27 cellular contexts compared by ENCODE assay signal in genomic region chr15:93042691-93043378, GRCh38. TPM values are rescaled to one million over a fixed set of nuclear protein-coding genes. Genes with fewer than 3 reads are reported as not detected.
DNase-seq lines count a peak whose midpoint lies in the region; ATAC-seq and TF ChIP-seq lines count a peak whose summit lies in the region.
"Had no signal": no experiment of that assay in that cellular context is flagged by ENCODE, and none has a peak within 500 bp of the region (broad histone marks: within the 10 kb centered on the region; RNA-seq: fewer than 3 reads in every experiment).

No MANE protein-coding gene starts in this region.

- DNase-seq in Ammon's horn (ENCODE audit: low spot score) (peak; percentile 49), NCI-H1694 treated with DMSO at 0.1 percent for 48 hours (lab: John Stamatoyannopoulos, UW) (peak; percentile 66), endothelial cell (ENCODE audit: low spot score) (no peak), osteoblast (ENCODE audit: insufficient read length, low spot score, missing footprints) (peak; percentile 76), NCI-H510A treated with DMSO at 0.1 percent for 48 hours (lab: John Stamatoyannopoulos, UW) (no peak), HUDEP-2 (lab: John Stamatoyannopoulos, UW; ENCODE audit: unreplicated experiment in 76 of 76) (no peak)
- no peak for DNase-seq in activated T-cell treated with anti-CD3 and anti-CD28 coated beads, Interleukin-2, amount 50 U/mL, for 24 hours
- DNase-seq: ACHN; activated CD8-positive, alpha-beta memory T cell treated with anti-CD3 and anti-CD28 coated beads for 24 hours; activated naive CD4-positive, alpha-beta T cell treated with anti-CD3 and anti-CD28 coated beads, Interleukin-2, amount 10 ng/mL, durations not matched to agents 7 days and 5 days; activated T-cell treated with anti-CD3 and anti-CD28 coated beads, Interleukin-2, amount 50 U/mL, for 72 hours; caudate nucleus; heart right ventricle; Karpas-422; NCI-H187 treated with DMSO at 0.1 percent for 48 hours; stimulated activated CD4-positive, alpha-beta T cell treated with anti-CD3 and anti-CD28 coated beads, Interleukin-15, amount 100 ng/mL, for 24 hours; stimulated activated CD8-positive, alpha-beta memory T cell treated with anti-CD3 and anti-CD28 coated beads, Interleukin-4, amount 100 ng/mL, for 48 hours; T-helper 1 cell had no signal

- no peaks in the 10 kb centered on the region for H3K9me3 Mint-ChIP-seq in endothelial cell (ENCODE audit: unreplicated experiment)
- H3K9me3 Mint-ChIP-seq in activated T-cell treated with anti-CD3 and anti-CD28 coated beads, Interleukin-2, amount 50 U/mL, for 24 hours = peaks cover 3% of the 10 kb centered on the region

- peaks cover 9% of the 10 kb centered on the region for H3K27me3 Mint-ChIP-seq in endothelial cell (ENCODE audit: unreplicated experiment)
- H3K27me3 Mint-ChIP-seq in activated T-cell treated with anti-CD3 and anti-CD28 coated beads, Interleukin-2, amount 50 U/mL, for 24 hours = no peaks in the 10 kb centered on the region

- H3K27ac ChIP-seq in osteoblast (ENCODE audit: low read depth, low read length) = no peak overlapping the region
- H3K27ac ChIP-seq: C4-2B, epithelial cell of prostate, heart right ventricle, SJSA1, vagina had no signal

- H3K4me2 ChIP-seq in osteoblast (ENCODE audit: insufficient read depth, low read length) = no peak overlapping the region

- H2AFZ ChIP-seq in osteoblast (ENCODE audit: low read length) = no peak overlapping the region

- peaks cover 2% of the 10 kb centered on the region for H3K4me1 Mint-ChIP-seq in endothelial cell (ENCODE audit: unreplicated experiment)
- peaks cover 6% of the 10 kb centered on the region for H3K4me1 Mint-ChIP-seq in activated T-cell treated with anti-CD3 and anti-CD28 coated beads, Interleukin-2, amount 50 U/mL, for 24 hours (ENCODE audit: low read depth)

- H3K4me3 ChIP-seq in osteoblast (ENCODE audit: insufficient read depth, low read length) = no peak overlapping the region
- H3K4me3 ChIP-seq: dorsolateral prefrontal cortex, heart right ventricle, SJSA1, vagina had no signal

- no peaks in the 10 kb centered on the region for H3K9me3 ChIP-seq in osteoblast (ENCODE audit: low read depth, low read length)
- H3K9me3 ChIP-seq: vagina had no signal

- H3K79me2 ChIP-seq in osteoblast (ENCODE audit: insufficient read depth, low read length) = no peaks in the 10 kb centered on the region

- H3K4me1 ChIP-seq in osteoblast (ENCODE audit: insufficient read depth, low read length) = no peaks in the 10 kb centered on the region

- no peaks in the 10 kb centered on the region for H4K20me1 ChIP-seq in osteoblast (ENCODE audit: insufficient read depth, low read length)

- H3K4me3 Mint-ChIP-seq in endothelial cell (ENCODE audit: unreplicated experiment) = no peak overlapping the region
- H3K4me3 Mint-ChIP-seq in activated T-cell treated with anti-CD3 and anti-CD28 coated beads, Interleukin-2, amount 50 U/mL, for 24 hours = no peak overlapping the region
- H3K4me3 Mint-ChIP-seq: activated naive CD4-positive, alpha-beta T cell treated with anti-CD3 and anti-CD28 coated beads, Interleukin-2, amount 10 ng/mL, durations not matched to agents 7 days and 5 days; activated T-cell treated with anti-CD3 and anti-CD28 coated beads, Interleukin-2, amount 50 U/mL, for 72 hours had no signal

- H3K36me3 ChIP-seq in osteoblast (ENCODE audit: insufficient read depth, low read length) = no peaks in the 10 kb centered on the region

- peaks cover 17% of the 10 kb centered on the region for H3K36me3 Mint-ChIP-seq in endothelial cell (ENCODE audit: low read depth, unreplicated experiment)
- no peaks in the 10 kb centered on the region for H3K36me3 Mint-ChIP-seq in activated T-cell treated with anti-CD3 and anti-CD28 coated beads, Interleukin-2, amount 50 U/mL, for 24 hours (ENCODE audit: low read depth)

- no peaks in the 10 kb centered on the region for H3K27me3 ChIP-seq in osteoblast (ENCODE audit: insufficient read depth, low read length)
- H3K27me3 ChIP-seq: heart right ventricle, SJSA1, vagina had no signal

- peak overlapping the region; percentile 33 for H3K27ac Mint-ChIP-seq in endothelial cell (ENCODE audit: unreplicated experiment)
- no peak overlapping the region for H3K27ac Mint-ChIP-seq in activated T-cell treated with anti-CD3 and anti-CD28 coated beads, Interleukin-2, amount 50 U/mL, for 24 hours
- H3K27ac Mint-ChIP-seq: activated naive CD4-positive, alpha-beta T cell treated with anti-CD3 and anti-CD28 coated beads, Interleukin-2, amount 10 ng/mL, durations not matched to agents 7 days and 5 days; activated T-cell treated with anti-CD3 and anti-CD28 coated beads, Interleukin-2, amount 50 U/mL, for 72 hours had no signal

- no peak for ATAC-seq in GM18519 (IDR thresholded peaks at IDR 0.05; ENCODE audit: low FRiP score, unreplicated experiment)
- ATAC-seq: activated T-cell treated with anti-CD3 and anti-CD28 coated beads, Interleukin-2, amount 50 U/mL, for 72 hours; HCT116 had no signal

- TF ChIP-seq CTCF in endothelial cell (IDR thresholded peaks at IDR 0.05; ENCODE audit: unreplicated experiment) = no peak
- no peak for TF ChIP-seq CTCF in osteoblast (IDR thresholded peaks at IDR 0.05; ENCODE audit: extremely low read depth, low read depth, low read length)

RNA-seq across cellular contexts. Expression of gene RGMA, which starts 46.2 kb away (rescaled TPM):
- total RNA-seq in endothelial cell (ENCODE audit: unreplicated experiment) (5.7 TPM), osteoblast (2.5 and 3.2 TPM in 2 replicates)
- total RNA-seq: fibroblast of villous mesenchyme, HT1080 had no signal

Comparison
In these comparisons a context has a peak if more than half of its experiments do, and no peak if none do; other contexts are left out.
1. DNase-seq: peak in Ammon's horn (single experiment), NCI-H1694 treated with DMSO at 0.1 percent for 48 hours (single experiment) and osteoblast (single experiment); none in endothelial cell (single experiment), activated T-cell treated with anti-CD3 and anti-CD28 coated beads, Interleukin-2, amount 50 U/mL, for 24 hours (single experiment), NCI-H510A treated with DMSO at 0.1 percent for 48 hours (single experiment) and HUDEP-2 (0 of 76).